In genomic region chr2:74925361-74925786, GRCh38 we compare ENCODE assay signal across 18 cellular contexts. TPM values are rescaled to one million over a fixed set of nuclear protein-coding genes. Genes with fewer than 3 reads are reported as not detected.
A peak's percentile ranks its signal among the peaks of the same experiment; 100 is the strongest.
DNase-seq lines count a peak whose midpoint lies in the region; ATAC-seq and TF ChIP-seq lines count a peak whose summit lies in the region.
"Had no signal": no experiment of that assay in that cellular context is flagged by ENCODE, and none has a peak within 500 bp of the region (broad histone marks: within the 10 kb centered on the region; RNA-seq: fewer than 3 reads in every experiment).

No MANE protein-coding gene starts in this region.

- H3K27me3 ChIP-seq in HAP-1 (ENCODE audit: low read depth) = no peaks in the 10 kb centered on the region
- H3K27me3 ChIP-seq in neural progenitor cell = peaks cover 4% of the 10 kb centered on the region

- peaks cover 3% of the 10 kb centered on the region for H3K36me3 Mint-ChIP-seq in neural progenitor cell
- H3K36me3 Mint-ChIP-seq: T-cell had no signal

- peaks cover 14% of the 10 kb centered on the region for H3K27me3 Mint-ChIP-seq in neural progenitor cell (ENCODE audit: insufficient read depth, low read depth)

- H2AFZ ChIP-seq in neural progenitor cell (replicated peaks) = no peak overlapping the region

- intact Hi-C loops in Right ventricle myocardium superior (cut with DNase I) = loop anchor here (10.0 kb wide), 1 partner anchor 689 kb away; no protein-coding TSS in a partner anchor

- H3K4me2 ChIP-seq in neural progenitor cell = peak overlapping the region; percentile 7

- no peak for TF ChIP-seq CTCF in neural progenitor cell (IDR thresholded peaks at IDR 0.05)

- in situ Hi-C loops in HAP-1 (cut with MboI; ENCODE audit: low sequenced_read_pairs) = no loop called here

- H3K9me3 ChIP-seq in HAP-1 (no peaks in the 10 kb centered on the region), neural progenitor cell (ENCODE audit: low read depth) (no peaks in the 10 kb centered on the region)

- H3K9ac ChIP-seq in neural progenitor cell = no peak overlapping the region

- no peak overlapping the region for H3K27ac ChIP-seq in neural progenitor cell
- H3K27ac ChIP-seq: SK-N-MC had no signal

- peaks cover 12% of the 10 kb centered on the region for H3F3A ChIP-seq in neural progenitor cell (ENCODE audit: low read depth)

- no peaks in the 10 kb centered on the region for H3K79me2 ChIP-seq in neural progenitor cell (ENCODE audit: low read depth)

- no peak overlapping the region for H3K4me3 Mint-ChIP-seq in neural progenitor cell
- H3K4me3 Mint-ChIP-seq: H9, T-cell had no signal

- no peak overlapping the region for H3K27ac Mint-ChIP-seq in neural progenitor cell
- H3K27ac Mint-ChIP-seq: T-cell had no signal

- H4K20me1 ChIP-seq in neural progenitor cell (ENCODE audit: low read depth) = no peaks in the 10 kb centered on the region

- H3K4me3 ChIP-seq in HAP-1 = no peak overlapping the region
- no peak overlapping the region for H3K4me3 ChIP-seq in neural progenitor cell
- H3K4me3 ChIP-seq: K562, SK-N-MC had no signal

- H3K4me1 ChIP-seq in HAP-1 (peaks cover 8% of the 10 kb centered on the region), neural progenitor cell (peaks cover 12% of the 10 kb centered on the region)

- no peaks in the 10 kb centered on the region for H3K9me3 Mint-ChIP-seq in neural progenitor cell
- H3K9me3 Mint-ChIP-seq: H9 had no signal

- DNase-seq in NCI-H345 (lab: John Stamatoyannopoulos, UW) (peak; percentile 13), NCI-H345 treated with DMSO at 0.1 percent for 48 hours (lab: John Stamatoyannopoulos, UW; ENCODE audit: unreplicated experiment) (no peak), HAP-1 (ENCODE audit: low spot score in 2 of 2) (peak; percentile 23 to 51), NCI-H2196 (lab: John Stamatoyannopoulos, UW; ENCODE audit: unreplicated experiment) (peak; percentile 39), neural progenitor cell (ENCODE audit: low spot score) (peak; percentile 38), Right ventricle myocardium superior (no peak)
- DNase-seq: Calu3; H9; NCI-H1048; NCI-H187; NCI-H446; NK-92 treated with Interleukin-12 subunit alpha and Interleukin-12 subunit beta, amount 100 ng/mL, for 24 hours; T-cell; T1000 had no signal

- no peak for ATAC-seq in Right ventricle myocardium superior (ENCODE audit: poor library complexity)
- no peak for ATAC-seq in HG03354 (IDR thresholded peaks at IDR 0.05; ENCODE audit: poor library complexity, severe bottlenecking, unreplicated experiment)
- ATAC-seq in HG03378 (IDR thresholded peaks at IDR 0.05; ENCODE audit: unreplicated experiment) = no peak
- ATAC-seq: K562 had no signal

- H3K36me3 ChIP-seq in HAP-1 (replicated peaks) = no peaks in the 10 kb centered on the region
- H3K36me3 ChIP-seq in neural progenitor cell = no peaks in the 10 kb centered on the region

- peaks cover 20% of the 10 kb centered on the region for H3K4me1 Mint-ChIP-seq in neural progenitor cell
- H3K4me1 Mint-ChIP-seq: T-cell had no signal

RNA-seq across cellular contexts. Expression of gene POLE4, which starts 33.1 kb away (rescaled TPM):
- total RNA-seq in neural progenitor cell (ENCODE audit: low replicate concordance) (15.4 and 17.5 TPM in 2 replicates), Right ventricle myocardium superior (48.7 TPM)

Comparison
In these comparisons a context has a peak if more than half of its experiments do, and no peak if none do; other contexts are left out.
1. DNase-seq: peak in NCI-H345 (single experiment), HAP-1 (2 of 2), NCI-H2196 (single experiment) and neural progenitor cell (single experiment); none in NCI-H345 treated with DMSO at 0.1 percent for 48 hours (single experiment) and Right ventricle myocardium superior (single experiment).